22 cellular contexts compared by ENCODE assay signal in the genomic region with DNA sequence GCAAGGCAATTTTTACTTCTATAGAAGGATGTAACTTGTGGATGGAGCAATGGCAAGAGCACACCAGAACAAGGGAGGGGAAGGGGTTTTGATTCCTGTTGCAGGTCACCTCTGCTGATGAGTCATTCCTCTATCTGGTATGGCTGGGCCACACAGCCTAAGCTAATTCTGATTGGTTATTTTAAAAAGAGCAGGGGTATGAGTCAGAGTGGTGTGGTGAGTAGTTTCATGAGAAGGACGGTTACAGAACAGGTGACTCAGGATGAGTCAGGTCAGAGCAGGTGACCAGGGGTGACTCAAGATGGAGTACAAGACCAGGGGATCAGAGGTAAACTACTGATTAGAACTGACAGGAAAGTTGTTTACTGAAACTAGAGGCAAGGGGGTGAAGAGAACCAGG.
DNase-seq lines count a peak whose midpoint lies in the region; ATAC-seq and TF ChIP-seq lines count a peak whose summit lies in the region.
"Had no signal": no experiment of that assay in that cellular context is flagged by ENCODE, and none has a peak within 500 bp of the region (broad histone marks: within the 10 kb centered on the region; RNA-seq: fewer than 3 reads in every experiment).

No MANE protein-coding gene starts in this region.

- no peaks in the 10 kb centered on the region for H4K20me1 ChIP-seq in smooth muscle cell (ENCODE audit: low read depth)

- no peak overlapping the region for H3K27ac Mint-ChIP-seq in activated naive CD8-positive, alpha-beta T cell treated with anti-CD3 and anti-CD28 coated beads, Interleukin-2, amount 50 U/mL, for 24 hours
- H3K27ac Mint-ChIP-seq in stimulated activated effector memory CD8-positive, alpha-beta T cell treated with anti-CD3 and anti-CD28 coated beads, Interleukin-12 subunit alpha, Interleukin-12 subunit beta, amount 100 ng/mL, for 72 hours = peak overlapping the region; percentile 76
- H3K27ac Mint-ChIP-seq: activated T-cell treated with anti-CD3 and anti-CD28 coated beads, Interleukin-2, amount 50 U/mL, for 24 hours; brain; progenitor cell of endocrine pancreas had no signal

- DNase-seq in activated naive CD4-positive, alpha-beta T cell treated with Interleukin-2 at 50 U/mL for 16 hours = peak; percentile 2
- no peak for DNase-seq in activated naive CD4-positive, alpha-beta T cell treated with anti-CD3 and anti-CD28 coated beads, Interleukin-2, amount 50 U/mL, for 16 hours
- DNase-seq in HCEC 1CT (peak; percentile 28), DMS 273 (lab: John Stamatoyannopoulos, UW; ENCODE audit: unreplicated experiment) (no peak), smooth muscle cell (lab: John Stamatoyannopoulos, UW; ENCODE audit: unreplicated experiment) (no peak), adrenal gland (no peak)
- peak; percentile 1 for DNase-seq in activated naive CD8-positive, alpha-beta T cell treated with anti-CD3 and anti-CD28 coated beads, Interleukin-2, amount 50 U/mL, for 24 hours
- DNase-seq in stimulated activated effector memory CD8-positive, alpha-beta T cell treated with anti-CD3 and anti-CD28 coated beads, Interleukin-12 subunit alpha, Interleukin-12 subunit beta, amount 100 ng/mL, for 72 hours (ENCODE audit: low spot score in 2 of 2) = no peak
- DNase-seq: activated CD4-positive, alpha-beta T cell treated with anti-CD3 and anti-CD28 coated beads, Interleukin-2, amount 50 U/mL, for 48 hours; activated T-cell treated with anti-CD3 and anti-CD28 coated beads, Interleukin-2, amount 50 U/mL, for 24 hours; DMS 273 treated with DMSO at 0.1 percent for 48 hours; effector memory CD4-positive, alpha-beta T cell; IMR-90; mammary epithelial cell; MM.1S; NCI-H146; NCI-H524; Peyer's patch; upper lobe of left lung had no signal

- H3K27me3 ChIP-seq in smooth muscle cell (ENCODE audit: low read depth) (no peaks in the 10 kb centered on the region), adrenal gland (no peaks in the 10 kb centered on the region)
- H3K27me3 ChIP-seq: Peyer's patch, upper lobe of left lung had no signal

- no peak overlapping the region for H2AFZ ChIP-seq in smooth muscle cell (ENCODE audit: low read depth)

- H3K9me3 Mint-ChIP-seq in activated naive CD8-positive, alpha-beta T cell treated with anti-CD3 and anti-CD28 coated beads, Interleukin-2, amount 50 U/mL, for 24 hours = peaks cover 6% of the 10 kb centered on the region
- peaks cover 6% of the 10 kb centered on the region for H3K9me3 Mint-ChIP-seq in stimulated activated effector memory CD8-positive, alpha-beta T cell treated with anti-CD3 and anti-CD28 coated beads, Interleukin-12 subunit alpha, Interleukin-12 subunit beta, amount 100 ng/mL, for 72 hours
- H3K9me3 Mint-ChIP-seq: activated T-cell treated with anti-CD3 and anti-CD28 coated beads, Interleukin-2, amount 50 U/mL, for 24 hours had no signal

- ATAC-seq in activated naive CD8-positive, alpha-beta T cell treated with anti-CD3 and anti-CD28 coated beads, Interleukin-2, amount 50 U/mL, for 24 hours = peak; percentile 75
- peak; percentile 94 for ATAC-seq in stimulated activated effector memory CD8-positive, alpha-beta T cell treated with anti-CD3 and anti-CD28 coated beads, Interleukin-12 subunit alpha, Interleukin-12 subunit beta, amount 100 ng/mL, for 72 hours

- H3K4me1 Mint-ChIP-seq in activated naive CD8-positive, alpha-beta T cell treated with anti-CD3 and anti-CD28 coated beads, Interleukin-2, amount 50 U/mL, for 24 hours = peaks cover 5% of the 10 kb centered on the region
- peaks cover 6% of the 10 kb centered on the region for H3K4me1 Mint-ChIP-seq in stimulated activated effector memory CD8-positive, alpha-beta T cell treated with anti-CD3 and anti-CD28 coated beads, Interleukin-12 subunit alpha, Interleukin-12 subunit beta, amount 100 ng/mL, for 72 hours
- H3K4me1 Mint-ChIP-seq: brain had no signal

- H3K36me3 Mint-ChIP-seq in activated naive CD8-positive, alpha-beta T cell treated with anti-CD3 and anti-CD28 coated beads, Interleukin-2, amount 50 U/mL, for 24 hours (ENCODE audit: low read depth) = peaks cover 5% of the 10 kb centered on the region
- H3K36me3 Mint-ChIP-seq in stimulated activated effector memory CD8-positive, alpha-beta T cell treated with anti-CD3 and anti-CD28 coated beads, Interleukin-12 subunit alpha, Interleukin-12 subunit beta, amount 100 ng/mL, for 72 hours = no peaks in the 10 kb centered on the region
- H3K36me3 Mint-ChIP-seq: brain had no signal

- no peak overlapping the region for H3K4me2 ChIP-seq in smooth muscle cell

- H3K27ac ChIP-seq in smooth muscle cell (ENCODE audit: low read depth) (no peak overlapping the region), adrenal gland (no peak overlapping the region)
- H3K27ac ChIP-seq: C4-2B, Peyer's patch, upper lobe of left lung had no signal

- no peaks in the 10 kb centered on the region for H3F3A ChIP-seq in smooth muscle cell (ENCODE audit: low read depth)

- no peaks in the 10 kb centered on the region for H3K79me2 ChIP-seq in smooth muscle cell (ENCODE audit: low read depth)

- intact Hi-C loops in adrenal gland (cut with DNase I) = no loop called here

- H3K4me3 ChIP-seq in smooth muscle cell = no peak overlapping the region
- no peak overlapping the region for H3K4me3 ChIP-seq in adrenal gland
- H3K4me3 ChIP-seq: Peyer's patch, upper lobe of left lung had no signal

- no CpG with 5 or more reads among the region's 1 CpG for WGBS in smooth muscle cell (ENCODE audit: low lambda C conversion rate)
- WGBS in adrenal gland, 4 donors = 35 to 58% methylated on average over 1 of the region's 1 CpG; no CpG with 5 or more reads in 2 of the 4 donors

- H3K4me1 ChIP-seq in smooth muscle cell (ENCODE audit: low read depth) (no peaks in the 10 kb centered on the region), adrenal gland (replicated peaks in 1 of 2) (no peaks in the 10 kb centered on the region)
- H3K4me1 ChIP-seq: Peyer's patch, upper lobe of left lung had no signal

- H3K27me3 Mint-ChIP-seq in activated naive CD8-positive, alpha-beta T cell treated with anti-CD3 and anti-CD28 coated beads, Interleukin-2, amount 50 U/mL, for 24 hours = no peaks in the 10 kb centered on the region
- H3K27me3 Mint-ChIP-seq: activated T-cell treated with anti-CD3 and anti-CD28 coated beads, Interleukin-2, amount 50 U/mL, for 24 hours; brain; progenitor cell of endocrine pancreas had no signal

- H3K36me3 ChIP-seq in smooth muscle cell (ENCODE audit: low read depth) (no peaks in the 10 kb centered on the region), adrenal gland (replicated peaks in 1 of 2) (no peaks in the 10 kb centered on the region)
- H3K36me3 ChIP-seq: Peyer's patch, upper lobe of left lung had no signal

- no peaks in the 10 kb centered on the region for H3K9me3 ChIP-seq in smooth muscle cell (replicated peaks; ENCODE audit: low read depth)
- no peaks in the 10 kb centered on the region for H3K9me3 ChIP-seq in adrenal gland (replicated peaks in 1 of 3)
- H3K9me3 ChIP-seq: Peyer's patch, upper lobe of left lung had no signal

- H3K9ac ChIP-seq in smooth muscle cell (ENCODE audit: low read depth) = no peak overlapping the region

- H3K4me3 Mint-ChIP-seq in activated naive CD8-positive, alpha-beta T cell treated with anti-CD3 and anti-CD28 coated beads, Interleukin-2, amount 50 U/mL, for 24 hours = no peak overlapping the region
- H3K4me3 Mint-ChIP-seq in stimulated activated effector memory CD8-positive, alpha-beta T cell treated with anti-CD3 and anti-CD28 coated beads, Interleukin-12 subunit alpha, Interleukin-12 subunit beta, amount 100 ng/mL, for 72 hours = no peak overlapping the region
- H3K4me3 Mint-ChIP-seq: activated T-cell treated with anti-CD3 and anti-CD28 coated beads, Interleukin-2, amount 50 U/mL, for 24 hours; brain had no signal

- TF ChIP-seq POLR2A in adrenal gland (IDR thresholded peaks at IDR 0.05) = no peak

- TF ChIP-seq CTCF in smooth muscle cell (IDR thresholded peaks at IDR 0.05; ENCODE audit: borderline replicate concordance, insufficient read depth, poor library complexity, severe bottlenecking) = no peak
- TF ChIP-seq CTCF in adrenal gland (IDR thresholded peaks at IDR 0.05) = no peak

Comparison
In these comparisons a context has a peak if more than half of its experiments do, and no peak if none do; other contexts are left out.
1. DNase-seq: peak in activated naive CD4-positive, alpha-beta T cell treated with Interleukin-2 at 50 U/mL for 16 hours (single experiment), HCEC 1CT (single experiment) and activated naive CD8-positive, alpha-beta T cell treated with anti-CD3 and anti-CD28 coated beads, Interleukin-2, amount 50 U/mL, for 24 hours (single experiment); none in activated naive CD4-positive, alpha-beta T cell treated with anti-CD3 and anti-CD28 coated beads, Interleukin-2, amount 50 U/mL, for 16 hours (single experiment), stimulated activated effector memory CD8-positive, alpha-beta T cell treated with anti-CD3 and anti-CD28 coated beads, Interleukin-12 subunit alpha, Interleukin-12 subunit beta, amount 100 ng/mL, for 72 hours (0 of 2), DMS 273 (single experiment), smooth muscle cell (single experiment) and adrenal gland (0 of 7).